In the genomic region with DNA sequence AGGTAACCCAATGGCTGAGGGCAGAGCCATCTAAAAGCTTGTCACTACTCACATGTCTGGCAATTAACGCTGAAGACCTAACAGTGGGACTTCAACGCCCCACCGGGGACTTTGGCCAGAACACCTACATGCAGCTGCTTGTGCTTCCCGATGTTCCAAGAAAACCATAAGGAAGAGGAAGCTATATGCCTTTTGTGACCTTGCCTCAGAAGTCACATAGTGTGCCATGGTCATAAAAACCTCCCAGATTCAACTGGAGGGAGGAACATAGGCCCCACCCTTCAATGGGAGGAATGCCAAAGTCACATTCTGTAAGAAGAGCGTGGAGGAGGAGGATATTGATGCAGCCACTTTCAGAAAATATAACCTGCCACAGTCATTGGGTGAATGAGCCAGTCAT, we compare ENCODE assay signal across 1 cellular context.
TF ChIP-seq lines count a peak whose summit lies in the region.

No MANE protein-coding gene starts in this region.

TF ChIP-seq in GM23338, 12 proteins besides CTCF, POLR2A, EP300 and RAD21 (continued from another document):
- no peak for TF ChIP-seq ZNF462 (CRISPR knock-in tag; IDR thresholded peaks at IDR 0.05)
- TF ChIP-seq STAT1 (IDR thresholded peaks at IDR 0.05; ENCODE audit: unreplicated experiment) = no peak
- no peak for TF ChIP-seq REST (IDR thresholded peaks at IDR 0.05; ENCODE audit: unreplicated experiment)
- no peak for TF ChIP-seq POLR2AphosphoS5 (IDR thresholded peaks at IDR 0.05; ENCODE audit: low read depth)
- no peak for TF ChIP-seq EZH2phosphoT487 (IDR thresholded peaks at IDR 0.05; ENCODE audit: unreplicated experiment)
- TF ChIP-seq ZNF331 (CRISPR knock-in tag; IDR thresholded peaks at IDR 0.05; ENCODE audit: low read depth) = no peak
- TF ChIP-seq NANOG (IDR thresholded peaks at IDR 0.05; ENCODE audit: borderline replicate concordance) = no peak
